Comparison of ENCODE assay signal across 12 cellular contexts in genomic region chr1:167697667-167698141, GRCh38. TPM values are rescaled to one million over a fixed set of nuclear protein-coding genes. Genes with fewer than 3 reads are reported as not detected.
DNase-seq lines count a peak whose midpoint lies in the region; ATAC-seq, FAIRE-seq and TF ChIP-seq lines count a peak whose summit lies in the region.
"Had no signal": no experiment of that assay in that cellular context is flagged by ENCODE, and none has a peak within 500 bp of the region (broad histone marks: within the 10 kb centered on the region; RNA-seq: fewer than 3 reads in every experiment).

No MANE protein-coding gene starts in this region.

- CTCF ChIA-PET in activated CD4-positive, alpha-beta T cell treated with anti-CD3 and anti-CD28 coated beads for 36 hours (lab: Charles Lee), result interaction anchor here (0.8 to 2.9 kb wide), 4 partner anchors 10 to 29 kb away, joined by 3 to 20 read pairs (median 4); no protein-coding TSS in a partner anchor
- CTCF ChIA-PET in HepG2 (lab: Yijun Ruan, JAX; ENCODE audit: low intra/inter-chr PET ratio, low total read pairs), result no interaction called here

- peak overlapping the region; percentile 8 for H3K27ac Mint-ChIP-seq in activated CD4-positive, alpha-beta T cell treated with anti-CD3 and anti-CD28 coated beads for 36 hours
- H3K27ac Mint-ChIP-seq: progenitor cell of endocrine pancreas had no signal

- no peaks in the 10 kb centered on the region for H3K27me3 Mint-ChIP-seq in activated CD4-positive, alpha-beta T cell treated with anti-CD3 and anti-CD28 coated beads for 36 hours
- H3K27me3 Mint-ChIP-seq: activated naive CD8-positive, alpha-beta T cell had no signal

- H3K4me3 ChIP-seq in body of pancreas, result no peak overlapping the region
- H3K4me3 ChIP-seq in HepG2 (replicated peaks in 1 of 3; ENCODE audit: insufficient read depth in 1 of 3, low read depth in 2 of 3, low read length in 3 of 3), result no peak overlapping the region
- H3K4me3 ChIP-seq in thoracic aorta, result peak overlapping the region; percentile 30
- H3K4me3 ChIP-seq: HAP-1 had no signal

- intact Hi-C loops in activated CD4-positive, alpha-beta T cell treated with anti-CD3 and anti-CD28 coated beads for 36 hours (cut with DNase I, micrococcal nuclease), result no loop called here
- intact Hi-C loops in body of pancreas (cut with DNase I), result no loop called here
- intact Hi-C loops in HepG2 (cut with micrococcal nuclease; ENCODE audit: unreplicated experiment), result no loop called here

- H3K79me2 ChIP-seq in HepG2 (ENCODE audit: insufficient read depth, low read length), result no peaks in the 10 kb centered on the region

- no peak overlapping the region for H3K9ac ChIP-seq in HepG2 (ENCODE audit: insufficient read depth, low read depth, low read length)

- H3K4me2 ChIP-seq in HepG2 (ENCODE audit: low read depth, low read length), result peak overlapping the region; percentile 37; the same call in 1 of the 2 replicates

- ATAC-seq in activated CD4-positive, alpha-beta T cell treated with anti-CD3 and anti-CD28 coated beads for 36 hours, result no peak
- ATAC-seq in body of pancreas (peak; percentile 88), HepG2 (peak; percentile 66), thoracic aorta (ENCODE audit: insufficient number of reproducible peaks, low FRiP score, low read depth) (peak; percentile 19), GM18867 (IDR thresholded peaks at IDR 0.05; ENCODE audit: unreplicated experiment) (no peak)

- WGBS in body of pancreas, 2 donors, result 50 to 54% methylated on average over 12 to 14 of the region's 14 CpGs
- WGBS in HepG2 (ENCODE audit: low lambda C conversion rate), result 43% methylated on average over 11 of the region's 14 CpGs

- H3K4me1 ChIP-seq in body of pancreas, result peaks cover 11% of the 10 kb centered on the region
- peaks cover 8% of the 10 kb centered on the region; the same call in 1 of the 2 replicates for H3K4me1 ChIP-seq in HepG2 (ENCODE audit: insufficient read depth, low read length)
- H3K4me1 ChIP-seq in thoracic aorta (ENCODE audit: control insufficient read depth in 1 of 2, low read depth in 2 of 2), result peaks cover 6 to 35% of the 10 kb centered on the region in 2 donors
- H3K4me1 ChIP-seq: HAP-1 had no signal

- in situ Hi-C loops in HepG2 (cut with HindIII; ENCODE audit: extremely low pct_ligation_motif_present, low pct_unique_long_range_greater_than_20kb), result no loop called here

- H3K4me3 Mint-ChIP-seq in activated CD4-positive, alpha-beta T cell treated with anti-CD3 and anti-CD28 coated beads for 36 hours, result no peak overlapping the region
- H3K4me3 Mint-ChIP-seq: activated naive CD8-positive, alpha-beta T cell had no signal

- H3K9me3 Mint-ChIP-seq in activated CD4-positive, alpha-beta T cell treated with anti-CD3 and anti-CD28 coated beads for 36 hours (ENCODE audit: low read depth), result no peaks in the 10 kb centered on the region

- TF ChIP-seq POLR2A in body of pancreas (IDR thresholded peaks at IDR 0.05) (no peak), HepG2 (IDR thresholded peaks at IDR 0.05; ENCODE audit: insufficient read depth in 1 of 2, low read depth in 2 of 2, low read length in 2 of 2) (no peak)

- POLR2A ChIA-PET in activated CD4-positive, alpha-beta T cell treated with anti-CD3 and anti-CD28 coated beads for 36 hours (lab: Charles Lee), result no interaction called here
- POLR2A ChIA-PET in HepG2 (lab: Yijun Ruan, JAX), result no interaction called here

- no peaks in the 10 kb centered on the region for H4K20me1 ChIP-seq in HepG2 (ENCODE audit: insufficient read depth, low read length)

- no peak for FAIRE-seq in HepG2 (lab: Jason Lieb, UNC)
- FAIRE-seq: islet of Langerhans had no signal

- TF ChIP-seq CTCF in body of pancreas (IDR thresholded peaks at IDR 0.05), result no peak
- no peak for TF ChIP-seq CTCF in HepG2 (CRISPR knock-in tag; IDR thresholded peaks at IDR 0.05)
- no peak for TF ChIP-seq CTCF in thoracic aorta (IDR thresholded peaks at IDR 0.05)

- H3K9me3 ChIP-seq in body of pancreas (no peaks in the 10 kb centered on the region), HepG2 (ENCODE audit: low read length) (no peaks in the 10 kb centered on the region), thoracic aorta (no peaks in the 10 kb centered on the region)
- H3K9me3 ChIP-seq: HAP-1 had no signal

- H3K36me3 Mint-ChIP-seq in activated CD4-positive, alpha-beta T cell treated with anti-CD3 and anti-CD28 coated beads for 36 hours (ENCODE audit: low read depth), result peaks cover 53% of the 10 kb centered on the region

- TF ChIP-seq EP300 in HepG2 (IDR thresholded peaks at IDR 0.05; ENCODE audit: low read depth in 2 of 2, low read length in 2 of 2) (no peak), HepG2 (CRISPR knock-in tag; IDR thresholded peaks at IDR 0.05; ENCODE audit: borderline replicate concordance) (no peak)

- H2AFZ ChIP-seq in HepG2 (ENCODE audit: low read length), result no peak overlapping the region

- no peak for TF ChIP-seq RAD21 in HepG2 (CRISPR knock-in tag; IDR thresholded peaks at IDR 0.05)

- no TSS peak for BruUV-seq in HepG2 (replicated peaks; lab: Mats Ljungman, UMichigan)

- no peaks in the 10 kb centered on the region for H3K4me1 Mint-ChIP-seq in activated CD4-positive, alpha-beta T cell treated with anti-CD3 and anti-CD28 coated beads for 36 hours

- no peaks in the 10 kb centered on the region for H3K36me3 ChIP-seq in body of pancreas (replicated peaks in 1 of 2; ENCODE audit: insufficient read depth in 1 of 2, low read depth in 2 of 2)
- no peaks in the 10 kb centered on the region for H3K36me3 ChIP-seq in HepG2 (replicated peaks in 1 of 2; ENCODE audit: control insufficient read depth in 1 of 2, insufficient read depth in 2 of 2, low read length in 2 of 2)
- H3K36me3 ChIP-seq in thoracic aorta, result no peaks in the 10 kb centered on the region
- H3K36me3 ChIP-seq: HAP-1 had no signal

- no peak for DNase-seq in activated CD4-positive, alpha-beta T cell treated with anti-CD3 and anti-CD28 coated beads for 36 hours
- no peak for DNase-seq in activated CD4-positive, alpha-beta T cell treated with anti-CD3 and anti-CD28 coated beads, Interleukin-2, amount 50 U/mL, for 48 hours
- peak; percentile 58 to 82 (median 76) for DNase-seq in body of pancreas
- no peak for DNase-seq in HepG2 (ENCODE audit: low spot score)
- DNase-seq in thoracic aorta (ENCODE audit: low spot score), result no peak
- no peak for DNase-seq in KG1 (lab: John Stamatoyannopoulos, UW)
- no peak for DNase-seq in NCI-H446 treated with DMSO at 0.1 percent for 48 hours (lab: John Stamatoyannopoulos, UW)

- H3K27ac ChIP-seq in body of pancreas, result peak overlapping the region in 3 of 4 donors; percentile 45 to 68 (median 66)
- H3K27ac ChIP-seq in HepG2 (ENCODE audit: extremely low read length, insufficient read depth, low read length), result no peak overlapping the region
- H3K27ac ChIP-seq in thoracic aorta, result peak overlapping the region; percentile 25 to 58

- H3K27me3 ChIP-seq in body of pancreas, result no peaks in the 10 kb centered on the region
- H3K27me3 ChIP-seq in HepG2 (ENCODE audit: control insufficient read depth in 1 of 2, insufficient read depth in 2 of 2, low read length in 2 of 2), result peaks cover 5 to 22% of the 10 kb centered on the region in 2 experiments; a peak in 2 of 5 replicates
- no peaks in the 10 kb centered on the region for H3K27me3 ChIP-seq in thoracic aorta (replicated peaks; ENCODE audit: insufficient read depth)

TF ChIP-seq in HepG2, 621 proteins besides CTCF, POLR2A, EP300 and RAD21 (continues in another document):
- TF ChIP-seq MLLT10 (CRISPR knock-in tag; IDR thresholded peaks at IDR 0.05) (no peak), ZBTB46 (CRISPR knock-in tag; IDR thresholded peaks at IDR 0.05; ENCODE audit: borderline replicate concordance) (no peak), ZNF720 (CRISPR knock-in tag; IDR thresholded peaks at IDR 0.05) (no peak)

RNA-seq across cellular contexts. Expression of gene MPZL1, which starts 24.1 kb away (rescaled TPM):
- total RNA-seq in activated CD4-positive, alpha-beta T cell treated with anti-CD3 and anti-CD28 coated beads for 36 hours, result 10 to 100 TPM; 22.3 to 23.0 TPM
- 10 to 100 TPM; 19.8 to 28.5 TPM for total RNA-seq in body of pancreas
- total RNA-seq in HepG2 (2016; rRNA removed; fragmentation: Illumina TruSeq; extraction: Trizol), result 43.9 and 68.7 TPM in 2 replicates
- total RNA-seq in HepG2 (2016; cell fraction: cytosol; rRNA removed; fragmentation: Illumina TruSeq; extraction: Trizol; ENCODE audit: low read depth), result 32.2 and 32.5 TPM in 2 replicates
- 37.7 and 65.7 TPM in 2 replicates for total RNA-seq in HepG2 (2016; cell fraction: insoluble cytoplasmic fraction; rRNA removed; fragmentation: Illumina TruSeq; extraction: Trizol)
- 33.4 and 37.7 TPM in 2 replicates for total RNA-seq in HepG2 (2016; cell fraction: membrane; rRNA removed; fragmentation: Illumina TruSeq; extraction: Trizol)
- total RNA-seq in HepG2 (2016; cell fraction: nucleus; rRNA removed; fragmentation: Illumina TruSeq; extraction: Trizol), result 62.3 and 75.4 TPM in 2 replicates
- 38.0 and 40.1 TPM in 2 replicates for polyA plus RNA-seq in HepG2 (2011; rRNA removed)
- polyA plus RNA-seq in HepG2 (2011; cell fraction: cytosol; rRNA removed), result 16.8 and 31.1 TPM in 2 replicates
- 16.0 and 18.0 TPM in 2 replicates for polyA plus RNA-seq in HepG2 (2011; cell fraction: nucleus; rRNA removed)
- polyA plus RNA-seq in HepG2 (2012), result 41.2 and 46.3 TPM in 2 replicates
- polyA plus RNA-seq in HepG2 (2016; cell fraction: cytosol; fragmentation: Illumina TruSeq; extraction: Trizol; ENCODE audit: low read depth), result 9.7 and 14.9 TPM in 2 replicates
- 43.0 and 47.2 TPM in 2 replicates for polyA plus RNA-seq in HepG2 (2016; cell fraction: insoluble cytoplasmic fraction; fragmentation: Illumina TruSeq; extraction: Trizol; ENCODE audit: low read depth)
- polyA plus RNA-seq in HepG2 (2016; cell fraction: membrane; fragmentation: Illumina TruSeq; extraction: Trizol; ENCODE audit: low read depth), result 21.1 and 21.8 TPM in 2 replicates
- 99.6 and 104 TPM in 2 replicates for polyA plus RNA-seq in HepG2 (2016; cell fraction: nucleus; fragmentation: Illumina TruSeq; extraction: Trizol; ENCODE audit: insufficient read depth, low read depth)
- polyA minus RNA-seq in HepG2 (2011; rRNA and poly(A)+ RNA removed; ENCODE audit: low replicate concordance), result 23.5 and 65.7 TPM in 2 replicates
- polyA minus RNA-seq in HepG2 (2011; cell fraction: cytosol; rRNA and poly(A)+ RNA removed), result 37.6 and 52.6 TPM in 2 replicates
- 26.1 and 36.4 TPM in 2 replicates for polyA minus RNA-seq in HepG2 (2011; cell fraction: nucleus; rRNA and poly(A)+ RNA removed)
- 100 to 1,000 TPM in 1 of 2 donors, 10 to 100 TPM in 1; 92.6 to 108 TPM for total RNA-seq in thoracic aorta

Comparison
In these comparisons a context has a peak if more than half of its experiments do, and no peak if none do; other contexts are left out.
1. ATAC-seq: peak in body of pancreas (single experiment), HepG2 (single experiment) and thoracic aorta (single experiment); none in activated CD4-positive, alpha-beta T cell treated with anti-CD3 and anti-CD28 coated beads for 36 hours (single experiment) and GM18867 (single experiment).
2. DNase-seq: peak in body of pancreas (4 of 4); none in activated CD4-positive, alpha-beta T cell treated with anti-CD3 and anti-CD28 coated beads for 36 hours (single experiment), activated CD4-positive, alpha-beta T cell treated with anti-CD3 and anti-CD28 coated beads, Interleukin-2, amount 50 U/mL, for 48 hours (0 of 2), HepG2 (single experiment), thoracic aorta (single experiment), KG1 (single experiment) and NCI-H446 treated with DMSO at 0.1 percent for 48 hours (single experiment).